21 cellular contexts compared by ENCODE assay signal in the genomic region with DNA sequence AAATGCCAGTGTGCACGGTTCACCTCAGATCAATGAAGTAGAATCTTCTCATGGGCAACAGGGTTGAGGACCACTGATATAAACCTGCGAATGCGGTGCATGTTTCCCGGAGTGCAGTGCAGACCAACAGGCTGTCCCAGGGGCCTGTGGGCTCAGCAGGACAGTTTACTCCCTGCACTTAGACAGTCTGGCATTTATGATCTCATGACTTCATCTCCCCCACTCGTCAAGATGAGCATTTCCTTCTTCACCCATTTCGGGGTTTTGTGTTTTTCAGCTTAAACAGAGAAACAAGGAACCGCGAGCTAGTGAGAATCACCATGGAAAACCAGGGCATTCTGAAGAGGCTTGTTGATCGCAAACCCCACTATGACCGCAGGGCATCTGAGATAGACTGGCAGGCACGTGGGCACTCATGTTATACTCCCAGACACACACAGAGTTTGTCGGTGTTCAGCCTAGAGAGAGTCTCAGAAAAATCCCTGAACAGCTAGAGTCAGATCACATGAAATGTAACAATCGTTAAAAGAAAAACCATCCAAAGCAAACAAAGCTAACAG. TPM values are rescaled to one million over a fixed set of nuclear protein-coding genes. Genes with fewer than 3 reads are reported as not detected.
DNase-seq lines count a peak whose midpoint lies in the region; ATAC-seq and TF ChIP-seq lines count a peak whose summit lies in the region.
"Had no signal": no experiment of that assay in that cellular context is flagged by ENCODE, and none has a peak within 500 bp of the region (broad histone marks: within the 10 kb centered on the region; RNA-seq: fewer than 3 reads in every experiment).

No MANE protein-coding gene starts in this region.

- POLR2A ChIA-PET in HEK293 (lab: Yijun Ruan, JAX): no interaction called here

- H3K4me3 ChIP-seq in HEK293 (ENCODE audit: low read depth, low read length): no peak overlapping the region
- no peak overlapping the region for H3K4me3 ChIP-seq in SJSA1
- H3K4me3 ChIP-seq: MG63 had no signal

- H3K36me3 ChIP-seq in HEK293 (ENCODE audit: control insufficient read depth in 2 of 2, insufficient read depth in 1 of 2, low read length in 2 of 2): no peaks in the 10 kb centered on the region
- H3K36me3 ChIP-seq in SJSA1: peaks cover 7% of the 10 kb centered on the region
- H3K36me3 ChIP-seq: MG63 had no signal

- H3K27me3 ChIP-seq in SJSA1 (replicated peaks): no peaks in the 10 kb centered on the region
- H3K27me3 ChIP-seq: MG63 had no signal

- H3K4me1 ChIP-seq in HEK293 (ENCODE audit: control insufficient read depth, insufficient read depth, low read length): no peaks in the 10 kb centered on the region
- H3K4me1 ChIP-seq in SJSA1 (replicated peaks): peaks cover 34% of the 10 kb centered on the region

- CTCF ChIA-PET in HEK293 (lab: Yijun Ruan, JAX): interaction anchor here (3.4 kb wide), 1 partner anchor 16 kb away, joined by 23 read pairs; no protein-coding TSS in a partner anchor

- no peak overlapping the region for H3K27ac ChIP-seq in HEK293 (ENCODE audit: extremely low read depth, low read depth, low read length)
- H3K27ac ChIP-seq in SJSA1: peak overlapping the region; percentile 24; the same call in 1 of the 2 replicates

- DNase-seq in A172 (ENCODE audit: low spot score) (peak; percentile 27), SJSA1 (ENCODE audit: low read depth in 1 of 2, low spot score in 2 of 2) (no peak), foreskin melanocyte (peak; percentile 96), NCI-H1105 (lab: John Stamatoyannopoulos, UW) (no peak)
- DNase-seq: COR-L47, DMS 273 treated with DMSO at 0.1 percent for 48 hours, DND-41, MG63, NCI-H1105 treated with DMSO at 0.1 percent for 48 hours, NCI-H2029 treated with DMSO at 0.1 percent for 48 hours, NCI-H446, NCI-H526, Right ventricle myocardium superior, SK-N-SH, T-helper 2 cell had no signal

- TF ChIP-seq CTCF in HEK293 (tag by site-specific recombination; IDR thresholded peaks at IDR 0.05): no peak

- no peak for ATAC-seq in HG02973 (IDR thresholded peaks at IDR 0.05; ENCODE audit: unreplicated experiment)
- ATAC-seq in activated CD4-positive, CD25-positive, alpha-beta regulatory T cell treated with anti-CD3 and anti-CD28 coated beads, Interleukin-2, amount 50 U/mL, for 24 hours: no peak

- H3K9me3 ChIP-seq in HEK293 (ENCODE audit: control insufficient read depth, insufficient read depth, low read depth, low read length): no peaks in the 10 kb centered on the region
- no peaks in the 10 kb centered on the region for H3K9me3 ChIP-seq in SJSA1 (replicated peaks)
- H3K9me3 ChIP-seq: MG63, SK-N-SH had no signal

TF ChIP-seq in HEK293, 187 proteins besides CTCF, POLR2A, EP300 and RAD21:
- TF ChIP-seq WT1 (tag by site-specific recombination; IDR thresholded peaks at IDR 0.05) (peak; percentile 56; the same call in 1 of the 2 replicates), ZNF621 (tag by site-specific recombination; IDR thresholded peaks at IDR 0.05) (no peak), SCRT2 (tag by site-specific recombination; IDR thresholded peaks at IDR 0.05) (0 out of 2 replicates have a peak, but pooled peaks have one; percentile 41)
TF ChIP-seq in HEK293: peak in this region for 2.

RNA-seq across cellular contexts. Expression of gene CFAP97D1, which starts 2.7 kb away (rescaled TPM):
- total RNA-seq in A172 (2014; rRNA removed; shearing (Covaris generic)): 0.24 TPM in 1 of 2 replicates, not detected in the other
- not detected in 2 replicates for total RNA-seq in SJSA1 (2014; rRNA removed; shearing (Covaris generic))
- total RNA-seq: B cell, OCI-LY7, Right ventricle myocardium superior had no signal

RNA-seq across cellular contexts. Expression of gene DUSP3, which starts 4.2 kb away (rescaled TPM):
- 74.8 and 84.6 TPM in 2 replicates for total RNA-seq in A172 (2014; rRNA removed; shearing (Covaris generic))
- 39.7 and 55.1 TPM in 2 replicates for total RNA-seq in SJSA1 (2014; rRNA removed; shearing (Covaris generic))

RNA-seq across cellular contexts. Expression of gene SOST, which starts 24.4 kb away (rescaled TPM):
- 0.07 and 0.24 TPM in 2 replicates for total RNA-seq in A172 (2014; rRNA removed; shearing (Covaris generic))
- 0.37 TPM in 1 of 2 replicates, not detected in the other for total RNA-seq in SJSA1 (2014; rRNA removed; shearing (Covaris generic))
- total RNA-seq: B cell, LHCN-M2, OCI-LY7, Right ventricle myocardium superior had no signal

RNA-seq across cellular contexts. Expression of gene MPP3, which starts 50.0 kb away (rescaled TPM):
- total RNA-seq in A172 (2014; rRNA removed; shearing (Covaris generic)): 11.6 and 19.1 TPM in 2 replicates
- 2.4 and 6.4 TPM in 2 replicates for total RNA-seq in SJSA1 (2014; rRNA removed; shearing (Covaris generic))
- total RNA-seq: B cell, OCI-LY7 had no signal

Comparison
In these comparisons a context has a peak if more than half of its experiments do, and no peak if none do; other contexts are left out.
1. DNase-seq: peak in A172 (single experiment) and foreskin melanocyte (single experiment); none in SJSA1 (0 of 2) and NCI-H1105 (single experiment).